20 cellular contexts compared by ENCODE assay signal in genomic region chr1:6914646-6915178, GRCh38.
"Had no signal": no experiment of that assay in that cellular context is flagged by ENCODE, and none has a peak within 500 bp of the region (broad histone marks: within the 10 kb centered on the region; RNA-seq: fewer than 3 reads in every experiment).

No MANE protein-coding gene starts in this region.

- H3K4me3 Mint-ChIP-seq: naive B cell; stimulated activated memory B cell treated with anti-CD40 and anti-IgM and Interleukin-4, amounts not matched to agents 10 μg/mL and 1 μg/mL and 100 μg/mL, for 72 hours had no signal

- H3K36me3 ChIP-seq: adrenal gland, neutrophil, pancreas, sigmoid colon, upper lobe of right lung had no signal

- H3K4me1 Mint-ChIP-seq: naive B cell; stimulated activated memory B cell treated with anti-CD40 and anti-IgM and Interleukin-4, amounts not matched to agents 10 μg/mL and 1 μg/mL and 100 μg/mL, for 72 hours had no signal

- H3K36me3 Mint-ChIP-seq: stimulated activated memory B cell treated with anti-CD40 and anti-IgM and Interleukin-4, amounts not matched to agents 10 μg/mL and 1 μg/mL and 100 μg/mL, for 72 hours had no signal

- DNase-seq: activated CD4-positive, alpha-beta T cell treated with anti-CD3 and anti-CD28 coated beads, Interleukin-2, amount 50 U/mL, for 4 hours; activated gamma-delta T cell; adrenal gland; body of pancreas; cerebellar nuclear complex; effector CD4-positive, alpha-beta T cell; left colon; mucosa of descending colon; naive B cell; pancreas; sigmoid colon; stimulated activated CD4-positive, alpha-beta T cell treated with anti-CD3 and anti-CD28 coated beads, Interleukin-4, amount 100 ng/mL, for 4 hours; upper lobe of right lung had no signal

- H3K4me2 ChIP-seq: hepatocyte had no signal

- H3K79me2 ChIP-seq: hepatocyte had no signal

- H3K4me1 ChIP-seq: adrenal gland, sigmoid colon, upper lobe of right lung had no signal

- ATAC-seq: activated naive CD4-positive, alpha-beta T cell treated with anti-CD3 and anti-CD28 coated beads, Interleukin-2, amount 50 U/mL, for 72 hours; body of pancreas; esophagus mucosa; left colon; mucosa of descending colon; pancreas; stimulated activated memory B cell treated with anti-CD40 and anti-IgM and Interleukin-4, amounts not matched to agents 10 μg/mL and 1 μg/mL and 100 μg/mL, for 72 hours; upper lobe of right lung had no signal

- H2AFZ ChIP-seq: hepatocyte had no signal

- H3K4me3 ChIP-seq: adrenal gland, body of pancreas, hepatocyte, lung, mucosa of descending colon, pancreas, sigmoid colon, SK-N-MC, upper lobe of right lung had no signal

- H3K27me3 ChIP-seq: adrenal gland, body of pancreas, hepatocyte, neutrophil, pancreas had no signal

- H3K9me3 ChIP-seq: adrenal gland, body of pancreas, mucosa of descending colon, neutrophil, pancreas, sigmoid colon, upper lobe of right lung had no signal

- H3K27ac Mint-ChIP-seq: activated naive CD4-positive, alpha-beta T cell treated with anti-CD3 and anti-CD28 coated beads, Interleukin-2, amount 50 U/mL, for 72 hours; stimulated activated memory B cell treated with anti-CD40 and anti-IgM and Interleukin-4, amounts not matched to agents 10 μg/mL and 1 μg/mL and 100 μg/mL, for 72 hours had no signal

- H3K27ac ChIP-seq: adrenal gland, body of pancreas, hepatocyte, neutrophil, pancreas, sigmoid colon, SK-N-MC, upper lobe of right lung had no signal
